15 cellular contexts compared by ENCODE assay signal in the genomic region with DNA sequence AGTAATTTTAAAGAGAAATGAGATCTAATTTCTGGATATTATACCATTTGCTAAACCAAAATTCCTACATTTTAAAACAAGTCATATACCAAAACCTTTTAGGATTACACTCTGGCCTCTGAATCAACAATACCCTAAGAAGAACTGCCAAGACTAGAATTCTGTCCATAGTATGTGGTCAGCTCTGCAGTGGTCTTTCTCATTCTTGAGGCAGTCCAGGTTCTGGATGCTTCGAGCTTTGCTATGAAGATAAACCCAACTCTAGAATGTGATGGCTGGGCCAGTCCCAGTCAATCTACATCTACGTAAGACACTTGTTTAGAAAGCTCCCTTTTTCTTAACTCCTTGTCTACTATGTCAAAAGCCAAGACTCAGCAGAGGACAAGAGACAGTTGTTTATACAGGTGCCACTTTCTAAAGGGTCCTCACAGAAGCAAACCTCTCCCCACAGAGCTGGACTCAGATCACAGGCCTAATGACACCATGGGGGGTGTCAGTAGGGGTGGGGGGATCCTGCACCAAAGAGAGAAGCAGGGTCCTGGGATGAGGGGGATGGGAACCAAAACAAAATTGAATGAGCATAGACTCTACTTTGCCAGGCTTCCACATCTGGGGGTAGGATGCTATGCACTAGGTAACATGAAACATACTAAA.
"Had no signal": no experiment of that assay in that cellular context is flagged by ENCODE, and none has a peak within 500 bp of the region (broad histone marks: within the 10 kb centered on the region; RNA-seq: fewer than 3 reads in every experiment).

No MANE protein-coding gene starts in this region.

- H3K4me1 ChIP-seq: parathyroid adenoma had no signal

- H2AFZ ChIP-seq: parathyroid adenoma had no signal

- H3K9me3 ChIP-seq: tibial nerve, vagina had no signal

- H3K4me3 ChIP-seq: tibial nerve, vagina had no signal

- H3K27me3 ChIP-seq: tibial nerve, vagina had no signal

- H3K27me3 Mint-ChIP-seq: activated CD8-positive, alpha-beta T cell treated with anti-CD3 and anti-CD28 coated beads for 36 hours had no signal

- H3K9ac ChIP-seq: parathyroid adenoma had no signal

- DNase-seq: activated CD4-positive, alpha-beta T cell treated with anti-CD3 and anti-CD28 coated beads for 36 hours; activated CD8-positive, alpha-beta memory T cell treated with anti-CD3 and anti-CD28 coated beads, Interleukin-2, amount 50 U/mL, for 4 hours; activated CD8-positive, alpha-beta T cell treated with anti-CD3 and anti-CD28 coated beads for 36 hours; activated effector memory CD4-positive, alpha-beta T cell treated with anti-CD3 and anti-CD28 coated beads, Interleukin-2, amount 50 U/mL, for 16 hours; activated T-cell treated with anti-CD3 and anti-CD28 coated beads, Interleukin-2, amount 50 U/mL, for 48 hours; amygdala; hippocampal formation; retina; stimulated activated naive CD4-positive, alpha-beta T cell; substantia nigra; T-helper 1 cell had no signal

- H3K4me3 Mint-ChIP-seq: activated CD4-positive, alpha-beta T cell treated with anti-CD3 and anti-CD28 coated beads for 36 hours; activated CD8-positive, alpha-beta T cell treated with anti-CD3 and anti-CD28 coated beads for 36 hours; activated naive CD4-positive, alpha-beta T cell treated with anti-CD3 and anti-CD28 coated beads, Interleukin-2, amount 50 U/mL, for 24 hours had no signal

- H3K4me1 Mint-ChIP-seq: activated CD4-positive, alpha-beta T cell treated with anti-CD3 and anti-CD28 coated beads for 36 hours; activated naive CD4-positive, alpha-beta T cell treated with anti-CD3 and anti-CD28 coated beads, Interleukin-2, amount 50 U/mL, for 24 hours had no signal

- H3K9me3 Mint-ChIP-seq: activated CD8-positive, alpha-beta T cell treated with anti-CD3 and anti-CD28 coated beads for 36 hours; activated naive CD4-positive, alpha-beta T cell treated with anti-CD3 and anti-CD28 coated beads, Interleukin-2, amount 50 U/mL, for 24 hours had no signal

- H3K27ac Mint-ChIP-seq: activated CD4-positive, alpha-beta T cell treated with anti-CD3 and anti-CD28 coated beads for 36 hours; activated CD8-positive, alpha-beta T cell treated with anti-CD3 and anti-CD28 coated beads for 36 hours; activated naive CD4-positive, alpha-beta T cell treated with anti-CD3 and anti-CD28 coated beads, Interleukin-2, amount 50 U/mL, for 24 hours had no signal

- H3K36me3 ChIP-seq: tibial nerve, vagina had no signal

- H3K27ac ChIP-seq: parathyroid adenoma, tibial nerve, vagina had no signal
